26 cellular contexts compared by ENCODE assay signal in genomic region chr1:117841117-117841650, GRCh38.
"Had no signal": no experiment of that assay in that cellular context is flagged by ENCODE, and none has a peak within 500 bp of the region (broad histone marks: within the 10 kb centered on the region; RNA-seq: fewer than 3 reads in every experiment).

No MANE protein-coding gene starts in this region.

- H3K27me3 ChIP-seq: esophagus squamous epithelium, gastrocnemius medialis, heart right ventricle, left lung had no signal

- FAIRE-seq: colon, endometrium, islet of Langerhans, keratinocyte had no signal

- H3K4me1 ChIP-seq: esophagus squamous epithelium, gastrocnemius medialis, heart right ventricle, left lung, lower lobe of right lung had no signal

- H3K4me3 ChIP-seq: coronary artery, esophagus squamous epithelium, gastrocnemius medialis, heart right ventricle, left lung, lower lobe of right lung, mucosa of descending colon had no signal

- H3K27ac ChIP-seq: coronary artery, epithelial cell of prostate, esophagus squamous epithelium, gastrocnemius medialis, heart right ventricle, left lung, lower lobe of right lung had no signal

- DNase-seq: effector CD8-positive, alpha-beta T cell; effector memory CD8-positive, alpha-beta T cell; endodermal cell; erythroblast; esophagus squamous epithelium; foreskin fibroblast; foreskin melanocyte; gastrocnemius medialis; glutamatergic neuron; head of caudate nucleus; heart right ventricle; hippocampal formation; left cardiac atrium; left lung; left ventricle myocardium superior; lower lobe of right lung; mesenchymal stem cell; mucosa of descending colon; naive B cell had no signal

- H3K36me3 ChIP-seq: esophagus squamous epithelium, left lung, lower lobe of right lung had no signal

- ATAC-seq: effector memory CD8-positive, alpha-beta T cell; esophagus mucosa; gastrocnemius medialis; heart right ventricle; left cardiac atrium; left ventricle myocardium superior; lower lobe of right lung; mucosa of descending colon had no signal

- H3K9me3 ChIP-seq: gastrocnemius medialis, lower lobe of right lung had no signal
